ENCODE assay signal across 16 cellular contexts in the genomic region with DNA sequence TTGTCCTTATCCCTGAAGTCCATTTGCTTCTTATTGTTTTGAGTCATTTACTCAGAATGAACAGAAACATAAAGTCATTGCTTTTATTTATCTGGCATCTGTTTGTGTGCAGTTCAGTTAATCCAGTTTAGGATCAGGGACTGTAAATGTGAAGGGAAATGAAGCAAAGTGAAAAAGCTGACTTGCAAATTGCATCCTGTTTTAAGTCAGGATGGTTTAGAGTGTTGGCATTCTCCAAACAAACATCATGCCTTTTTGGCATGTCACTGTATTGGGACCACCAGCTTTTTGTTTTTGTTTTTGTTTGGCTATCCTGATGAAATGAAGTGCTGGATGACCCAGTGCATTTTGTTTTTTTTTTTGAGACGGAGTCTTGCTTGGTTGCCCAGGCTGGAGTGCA.
"Had no signal": no experiment of that assay in that cellular context is flagged by ENCODE, and none has a peak within 500 bp of the region (broad histone marks: within the 10 kb centered on the region; RNA-seq: fewer than 3 reads in every experiment).

No MANE protein-coding gene starts in this region.

- DNase-seq: Kasumi-1, KG1, MM.1S, NCI-H1092 treated with DMSO at 0.1 percent for 48 hours, NCI-H1417, NCI-H1436 treated with DMSO at 0.1 percent for 48 hours, NCI-H1694, NCI-H187 treated with DMSO at 0.1 percent for 48 hours, NCI-H2029 treated with DMSO at 0.1 percent for 48 hours, NCI-H2171 treated with DMSO at 0.1 percent for 48 hours, NCI-H524, NCI-H526 treated with DMSO at 0.1 percent for 48 hours, NCI-H774, SHP77 had no signal

- H3K27ac ChIP-seq: RWPE1 had no signal

- ATAC-seq: SK-N-SH treated with all-trans-retinoic acid at 6 μM for 48 hours had no signal
